Comparison of ENCODE assay signal across 6 cellular contexts in genomic region chr4:122531038-122531437, GRCh38.
"Had no signal": no experiment of that assay in that cellular context is flagged by ENCODE, and none has a peak within 500 bp of the region (broad histone marks: within the 10 kb centered on the region; RNA-seq: fewer than 3 reads in every experiment).

No MANE protein-coding gene starts in this region.

- H3K4me3 Mint-ChIP-seq: GM23338, H9 had no signal

- FAIRE-seq: H1, H54 had no signal

- H3K4me1 Mint-ChIP-seq: GM23338, H9 had no signal

- DNase-seq: H9, HCEC 1CT, IMR-90 had no signal

- H3K27ac Mint-ChIP-seq: GM23338, H9 had no signal

- ATAC-seq: GM23338 had no signal

- H3K9me3 Mint-ChIP-seq: GM23338 had no signal
